13 cellular contexts compared by ENCODE assay signal in the genomic region with DNA sequence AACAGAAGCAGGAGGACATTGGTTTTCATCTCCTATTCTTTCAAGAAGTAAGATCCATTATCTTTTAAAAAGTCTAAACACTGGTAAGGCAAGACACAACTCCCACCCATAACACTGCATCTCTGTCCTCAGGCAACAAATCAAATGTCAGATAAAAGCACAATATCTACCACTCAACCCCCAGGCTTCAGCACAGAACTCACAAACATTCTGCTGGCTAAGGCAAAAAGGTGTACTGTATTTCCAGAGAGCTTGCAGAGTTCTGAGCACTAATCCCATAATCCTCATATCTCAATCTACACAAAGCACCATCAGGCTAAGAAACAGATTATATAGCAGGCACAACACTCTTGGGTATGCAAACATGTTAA. TPM values are rescaled to one million over a fixed set of nuclear protein-coding genes. Genes with fewer than 3 reads are reported as not detected.
DNase-seq lines count a peak whose midpoint lies in the region; ATAC-seq and TF ChIP-seq lines count a peak whose summit lies in the region.
"Had no signal": no experiment of that assay in that cellular context is flagged by ENCODE, and none has a peak within 500 bp of the region (broad histone marks: within the 10 kb centered on the region; RNA-seq: fewer than 3 reads in every experiment).

No MANE protein-coding gene starts in this region.

- ATAC-seq in activated T-cell treated with anti-CD3 and anti-CD28 coated beads, Interleukin-2, amount 50 U/mL, for 72 hours (replicated peaks in 1 of 2), result no peak
- ATAC-seq in SK-N-SH treated with all-trans-retinoic acid at 6 μM for 48 hours (peak; percentile 42), HG03565 (IDR thresholded peaks at IDR 0.05; ENCODE audit: unreplicated experiment) (no peak), GM21367 (IDR thresholded peaks at IDR 0.05; ENCODE audit: unreplicated experiment) (no peak)
- ATAC-seq: stimulated activated naive CD8-positive, alpha-beta T cell treated with anti-CD3 and anti-CD28 coated beads, Interleukin-15, amount 100 ng/mL, for 72 hours had no signal

- H3K9me3 Mint-ChIP-seq in activated T-cell treated with anti-CD3 and anti-CD28 coated beads, Interleukin-2, amount 50 U/mL, for 72 hours, result no peaks in the 10 kb centered on the region
- H3K9me3 Mint-ChIP-seq: stimulated activated naive CD8-positive, alpha-beta T cell treated with anti-CD3 and anti-CD28 coated beads, Interleukin-15, amount 100 ng/mL, for 72 hours had no signal

- peak overlapping the region in 4 of 5 donors; percentile 32 to 55 (median 40) for H3K27ac ChIP-seq in stomach

- no peaks in the 10 kb centered on the region for H3K9me3 ChIP-seq in stomach

- H3K27me3 Mint-ChIP-seq in activated T-cell treated with anti-CD3 and anti-CD28 coated beads, Interleukin-2, amount 50 U/mL, for 72 hours (ENCODE audit: low read depth), result no peaks in the 10 kb centered on the region
- H3K27me3 Mint-ChIP-seq: stimulated activated naive CD8-positive, alpha-beta T cell treated with anti-CD3 and anti-CD28 coated beads, Interleukin-15, amount 100 ng/mL, for 72 hours had no signal

- no peak for TF ChIP-seq EP300 in stomach (IDR thresholded peaks at IDR 0.05)

- intact Hi-C loops in stomach (cut with DNase I; ENCODE audit: low total_unique reads), result no loop called here

- no peaks in the 10 kb centered on the region for H3K36me3 ChIP-seq in stomach

- peak overlapping the region; percentile 20 for H3K27ac Mint-ChIP-seq in activated T-cell treated with anti-CD3 and anti-CD28 coated beads, Interleukin-2, amount 50 U/mL, for 72 hours
- H3K27ac Mint-ChIP-seq: stimulated activated naive CD8-positive, alpha-beta T cell treated with anti-CD3 and anti-CD28 coated beads, Interleukin-15, amount 100 ng/mL, for 72 hours had no signal

- H3K4me1 Mint-ChIP-seq in activated T-cell treated with anti-CD3 and anti-CD28 coated beads, Interleukin-2, amount 50 U/mL, for 72 hours (ENCODE audit: low read depth), result peaks cover 40% of the 10 kb centered on the region

- peaks cover 27 to 75% (median 50%) of the 10 kb centered on the region in 4 donors for H3K4me1 ChIP-seq in stomach

- no peak for DNase-seq in activated T-cell treated with anti-CD3 and anti-CD28 coated beads, Interleukin-2, amount 50 U/mL, for 72 hours
- no peak for DNase-seq in activated T-cell treated with anti-CD3 and anti-CD28 coated beads, Interleukin-2, amount 50 U/mL, for 1 hour
- DNase-seq in left kidney (ENCODE audit: low read depth, low spot score), result peak; percentile 61
- DNase-seq in stomach, result no peak
- DNase-seq in NCI-H1436 (lab: John Stamatoyannopoulos, UW), result no peak
- DNase-seq: activated CD4-positive, alpha-beta T cell treated with anti-CD3 and anti-CD28 coated beads, Interleukin-2, amount 50 U/mL, for 1 hour; Calu3; KBM-7; NCI-H187 treated with DMSO at 0.1 percent for 48 hours; stimulated activated naive CD8-positive, alpha-beta T cell treated with anti-CD3 and anti-CD28 coated beads, Interleukin-15, amount 100 ng/mL, for 72 hours had no signal

- no peak for TF ChIP-seq CTCF in stomach (IDR thresholded peaks at IDR 0.05)

- no peak overlapping the region for H3K4me3 ChIP-seq in stomach

- H3K36me3 Mint-ChIP-seq in activated T-cell treated with anti-CD3 and anti-CD28 coated beads, Interleukin-2, amount 50 U/mL, for 72 hours (ENCODE audit: insufficient read depth in 2 of 2), result peaks cover 5 to 9% of the 10 kb centered on the region in 2 donors

- H3K27me3 ChIP-seq in stomach, result no peaks in the 10 kb centered on the region

- TF ChIP-seq POLR2A in stomach (IDR thresholded peaks at IDR 0.05), result no peak

- no peak overlapping the region for H3K4me3 Mint-ChIP-seq in activated T-cell treated with anti-CD3 and anti-CD28 coated beads, Interleukin-2, amount 50 U/mL, for 72 hours
- H3K4me3 Mint-ChIP-seq: stimulated activated naive CD8-positive, alpha-beta T cell treated with anti-CD3 and anti-CD28 coated beads, Interleukin-15, amount 100 ng/mL, for 72 hours had no signal

TF ChIP-seq in SK-N-SH treated with all-trans-retinoic acid at 6 μM for 48 hours, 23 proteins besides CTCF, POLR2A, EP300 and RAD21 (continues in another document):
- TF ChIP-seq GLIS3 (CRISPR knock-in tag; IDR thresholded peaks at IDR 0.05), result no peak
- TF ChIP-seq ZFP3 (CRISPR knock-in tag; IDR thresholded peaks at IDR 0.05), result no peak
- TF ChIP-seq, protein P1, sequence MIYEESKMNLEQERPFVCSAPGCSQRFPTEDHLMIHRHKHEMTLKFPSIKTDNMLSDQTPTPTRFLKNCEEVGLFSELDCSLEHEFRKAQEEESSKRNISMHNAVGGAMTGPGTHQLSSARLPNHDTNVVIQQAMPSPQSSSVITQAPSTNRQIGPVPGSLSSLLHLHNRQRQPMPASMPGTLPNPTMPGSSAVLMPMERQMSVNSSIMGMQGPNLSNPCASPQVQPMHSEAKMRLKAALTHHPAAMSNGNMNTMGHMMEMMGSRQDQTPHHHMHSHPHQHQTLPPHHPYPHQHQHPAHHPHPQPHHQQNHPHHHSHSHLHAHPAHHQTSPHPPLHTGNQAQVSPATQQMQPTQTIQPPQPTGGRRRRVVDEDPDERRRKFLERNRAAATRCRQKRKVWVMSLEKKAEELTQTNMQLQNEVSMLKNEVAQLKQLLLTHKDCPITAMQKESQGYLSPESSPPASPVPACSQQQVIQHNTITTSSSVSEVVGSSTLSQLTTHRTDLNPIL (CRISPR knock-in tag; IDR thresholded peaks at IDR 0.05; ENCODE audit: low read depth), result no peak
- no peak for TF ChIP-seq TOX (CRISPR knock-in tag; IDR thresholded peaks at IDR 0.05; ENCODE audit: borderline replicate concordance)
- no peak for TF ChIP-seq OSR1 (CRISPR knock-in tag; IDR thresholded peaks at IDR 0.05)
- TF ChIP-seq, protein P2, sequence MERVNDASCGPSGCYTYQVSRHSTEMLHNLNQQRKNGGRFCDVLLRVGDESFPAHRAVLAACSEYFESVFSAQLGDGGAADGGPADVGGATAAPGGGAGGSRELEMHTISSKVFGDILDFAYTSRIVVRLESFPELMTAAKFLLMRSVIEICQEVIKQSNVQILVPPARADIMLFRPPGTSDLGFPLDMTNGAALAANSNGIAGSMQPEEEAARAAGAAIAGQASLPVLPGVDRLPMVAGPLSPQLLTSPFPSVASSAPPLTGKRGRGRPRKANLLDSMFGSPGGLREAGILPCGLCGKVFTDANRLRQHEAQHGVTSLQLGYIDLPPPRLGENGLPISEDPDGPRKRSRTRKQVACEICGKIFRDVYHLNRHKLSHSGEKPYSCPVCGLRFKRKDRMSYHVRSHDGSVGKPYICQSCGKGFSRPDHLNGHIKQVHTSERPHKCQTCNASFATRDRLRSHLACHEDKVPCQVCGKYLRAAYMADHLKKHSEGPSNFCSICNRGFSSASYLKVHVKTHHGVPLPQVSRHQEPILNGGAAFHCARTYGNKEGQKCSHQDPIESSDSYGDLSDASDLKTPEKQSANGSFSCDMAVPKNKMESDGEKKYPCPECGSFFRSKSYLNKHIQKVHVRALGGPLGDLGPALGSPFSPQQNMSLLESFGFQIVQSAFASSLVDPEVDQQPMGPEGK (CRISPR knock-in tag; IDR thresholded peaks at IDR 0.05; ENCODE audit: borderline replicate concordance), result no peak
- no peak for TF ChIP-seq RARB (CRISPR knock-in tag; IDR thresholded peaks at IDR 0.05)
- TF ChIP-seq CSDC2 (CRISPR knock-in tag; IDR thresholded peaks at IDR 0.05), result no peak
- TF ChIP-seq ZC3H10 (CRISPR knock-in tag; IDR thresholded peaks at IDR 0.05), result no peak
- no peak for TF ChIP-seq ARNTL (CRISPR knock-in tag; IDR thresholded peaks at IDR 0.05; ENCODE audit: borderline replicate concordance, low read depth)
- TF ChIP-seq, protein P3, sequence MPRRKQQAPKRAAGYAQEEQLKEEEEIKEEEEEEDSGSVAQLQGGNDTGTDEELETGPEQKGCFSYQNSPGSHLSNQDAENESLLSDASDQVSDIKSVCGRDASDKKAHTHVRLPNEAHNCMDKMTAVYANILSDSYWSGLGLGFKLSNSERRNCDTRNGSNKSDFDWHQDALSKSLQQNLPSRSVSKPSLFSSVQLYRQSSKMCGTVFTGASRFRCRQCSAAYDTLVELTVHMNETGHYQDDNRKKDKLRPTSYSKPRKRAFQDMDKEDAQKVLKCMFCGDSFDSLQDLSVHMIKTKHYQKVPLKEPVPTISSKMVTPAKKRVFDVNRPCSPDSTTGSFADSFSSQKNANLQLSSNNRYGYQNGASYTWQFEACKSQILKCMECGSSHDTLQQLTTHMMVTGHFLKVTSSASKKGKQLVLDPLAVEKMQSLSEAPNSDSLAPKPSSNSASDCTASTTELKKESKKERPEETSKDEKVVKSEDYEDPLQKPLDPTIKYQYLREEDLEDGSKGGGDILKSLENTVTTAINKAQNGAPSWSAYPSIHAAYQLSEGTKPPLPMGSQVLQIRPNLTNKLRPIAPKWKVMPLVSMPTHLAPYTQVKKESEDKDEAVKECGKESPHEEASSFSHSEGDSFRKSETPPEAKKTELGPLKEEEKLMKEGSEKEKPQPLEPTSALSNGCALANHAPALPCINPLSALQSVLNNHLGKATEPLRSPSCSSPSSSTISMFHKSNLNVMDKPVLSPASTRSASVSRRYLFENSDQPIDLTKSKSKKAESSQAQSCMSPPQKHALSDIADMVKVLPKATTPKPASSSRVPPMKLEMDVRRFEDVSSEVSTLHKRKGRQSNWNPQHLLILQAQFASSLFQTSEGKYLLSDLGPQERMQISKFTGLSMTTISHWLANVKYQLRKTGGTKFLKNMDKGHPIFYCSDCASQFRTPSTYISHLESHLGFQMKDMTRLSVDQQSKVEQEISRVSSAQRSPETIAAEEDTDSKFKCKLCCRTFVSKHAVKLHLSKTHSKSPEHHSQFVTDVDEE (CRISPR knock-in tag; IDR thresholded peaks at IDR 0.05), result no peak
- no peak for TF ChIP-seq TCF4 (CRISPR knock-in tag; IDR thresholded peaks at IDR 0.05; ENCODE audit: borderline replicate concordance)
- TF ChIP-seq ZNF70 (CRISPR knock-in tag; IDR thresholded peaks at IDR 0.05), result no peak
- no peak for TF ChIP-seq ISL1 (CRISPR knock-in tag; IDR thresholded peaks at IDR 0.05)
- TF ChIP-seq, protein P4, sequence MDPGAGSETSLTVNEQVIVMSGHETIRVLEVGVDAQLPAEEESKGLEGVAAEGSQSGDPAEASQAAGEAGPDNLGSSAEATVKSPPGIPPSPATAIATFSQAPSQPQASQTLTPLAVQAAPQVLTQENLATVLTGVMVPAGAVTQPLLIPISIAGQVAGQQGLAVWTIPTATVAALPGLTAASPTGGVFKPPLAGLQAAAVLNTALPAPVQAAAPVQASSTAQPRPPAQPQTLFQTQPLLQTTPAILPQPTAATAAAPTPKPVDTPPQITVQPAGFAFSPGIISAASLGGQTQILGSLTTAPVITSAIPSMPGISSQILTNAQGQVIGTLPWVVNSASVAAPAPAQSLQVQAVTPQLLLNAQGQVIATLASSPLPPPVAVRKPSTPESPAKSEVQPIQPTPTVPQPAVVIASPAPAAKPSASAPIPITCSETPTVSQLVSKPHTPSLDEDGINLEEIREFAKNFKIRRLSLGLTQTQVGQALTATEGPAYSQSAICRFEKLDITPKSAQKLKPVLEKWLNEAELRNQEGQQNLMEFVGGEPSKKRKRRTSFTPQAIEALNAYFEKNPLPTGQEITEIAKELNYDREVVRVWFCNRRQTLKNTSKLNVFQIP (CRISPR knock-in tag; IDR thresholded peaks at IDR 0.05; ENCODE audit: borderline replicate concordance, low read depth), result no peak

RNA-seq across cellular contexts. Expression of a gene that starts 20.9 kb away (rescaled TPM):
- 10 to 100 TPM; 74.5 to 76.3 TPM for total RNA-seq in activated T-cell treated with anti-CD3 and anti-CD28 coated beads, Interleukin-2, amount 50 U/mL, for 72 hours
- 100 to 1,000 TPM in 3 of 5 donors, 10 to 100 TPM in 2; 51.0 to 156 (median 113) TPM for total RNA-seq in stomach
- 10 to 100 TPM; 36.7 to 54.1 (median 46.3) TPM for polyA plus RNA-seq in stomach
